ENCODE assay signal across 1 cellular context in genomic region chr1:150548632-150549495, GRCh38.
A peak's percentile ranks its signal among the peaks of the same experiment; 100 is the strongest.
TF ChIP-seq lines count a peak whose summit lies in the region.

Gene ADAMTSL4, plus strand, starts transcription at chr1:150549408. Its CDS starts 2,881 bp downstream, at chr1:150552289.

TF ChIP-seq in A549, 52 proteins besides CTCF, POLR2A, EP300 and RAD21 (continued from another document):
- TF ChIP-seq MAX (IDR thresholded peaks at IDR 0.05) (peak; percentile 78), ZNF302 (CRISPR knock-in tag; IDR thresholded peaks at IDR 0.05) (no peak)
